Comparison of ENCODE assay signal across 1 cellular context in the genomic region with DNA sequence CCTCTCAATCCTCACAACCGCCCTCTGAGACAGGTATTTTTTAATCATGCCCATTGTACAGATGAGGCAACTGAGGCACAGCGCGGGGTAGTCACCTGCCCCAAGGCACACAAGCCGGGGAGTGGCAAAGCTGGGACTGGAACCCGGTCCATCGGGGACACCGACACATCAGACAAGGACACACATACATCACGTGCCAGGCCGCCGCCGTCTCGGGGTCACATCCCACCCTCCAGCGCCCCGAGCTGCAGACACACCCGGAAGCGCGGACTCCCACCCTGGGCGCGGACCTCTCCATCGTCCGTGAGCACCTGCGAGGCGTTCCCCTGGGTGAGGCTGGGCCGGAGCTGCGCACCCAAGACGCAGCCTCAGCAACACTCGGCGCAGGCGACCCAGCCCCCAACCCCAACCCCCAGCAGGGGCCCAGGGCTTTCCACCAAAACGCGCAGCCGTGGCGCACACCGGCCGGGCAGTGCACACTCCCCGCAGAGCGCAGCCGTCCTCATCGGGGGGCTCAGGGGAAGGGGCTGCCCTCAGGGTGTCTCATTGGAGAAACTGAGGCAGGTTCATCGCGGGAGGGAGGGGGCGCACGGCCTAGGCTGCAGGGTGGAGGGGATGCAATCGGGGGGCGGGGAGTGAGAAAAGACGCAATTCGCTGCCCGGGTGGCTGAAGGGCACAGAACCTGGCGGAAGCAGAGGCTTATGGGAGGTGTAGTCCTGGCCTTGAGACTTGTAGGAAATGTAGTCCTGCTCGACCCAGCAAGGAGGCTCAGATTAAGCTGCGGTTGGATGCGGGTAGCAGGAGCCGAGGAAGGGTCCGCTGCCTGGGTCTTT.
TF ChIP-seq lines count a peak whose summit lies in the region.

No MANE protein-coding gene starts in this region.

TF ChIP-seq in endothelial cell of umbilical vein, 7 proteins besides CTCF, POLR2A, EP300 and RAD21 (continued from another document):
- TF ChIP-seq, protein P1, sequence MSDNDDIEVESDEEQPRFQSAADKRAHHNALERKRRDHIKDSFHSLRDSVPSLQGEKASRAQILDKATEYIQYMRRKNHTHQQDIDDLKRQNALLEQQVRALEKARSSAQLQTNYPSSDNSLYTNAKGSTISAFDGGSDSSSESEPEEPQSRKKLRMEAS (IDR thresholded peaks at IDR 0.05; ENCODE audit: insufficient read depth, insufficient read length): no peak
- TF ChIP-seq FOS (IDR thresholded peaks at IDR 0.05; ENCODE audit: borderline replicate concordance, insufficient read depth, low read length): no peak
TF ChIP-seq in endothelial cell of umbilical vein: peak in this region for 0.
